2 cellular contexts compared by ENCODE assay signal in the genomic region with DNA sequence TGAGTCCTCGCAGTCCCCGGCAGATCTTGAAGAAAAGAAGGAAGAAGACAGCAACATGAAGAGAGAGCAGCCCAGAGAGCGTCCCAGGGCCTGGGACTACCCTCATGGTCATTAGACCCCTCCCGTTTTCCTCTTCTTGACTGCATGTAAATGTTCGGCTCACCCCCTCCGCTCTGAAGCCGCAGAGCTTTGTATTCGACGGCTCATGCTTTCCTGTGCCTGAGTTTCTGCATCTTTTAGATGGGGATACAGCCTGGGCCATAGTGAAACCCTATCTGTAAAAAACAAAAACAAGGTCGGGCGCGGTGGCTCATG.
TF ChIP-seq lines count a peak whose summit lies in the region.

No MANE protein-coding gene starts in this region.

TF ChIP-seq in GM23338, 12 proteins besides CTCF, POLR2A, EP300 and RAD21 (continued from another document):
- TF ChIP-seq, protein P1, sequence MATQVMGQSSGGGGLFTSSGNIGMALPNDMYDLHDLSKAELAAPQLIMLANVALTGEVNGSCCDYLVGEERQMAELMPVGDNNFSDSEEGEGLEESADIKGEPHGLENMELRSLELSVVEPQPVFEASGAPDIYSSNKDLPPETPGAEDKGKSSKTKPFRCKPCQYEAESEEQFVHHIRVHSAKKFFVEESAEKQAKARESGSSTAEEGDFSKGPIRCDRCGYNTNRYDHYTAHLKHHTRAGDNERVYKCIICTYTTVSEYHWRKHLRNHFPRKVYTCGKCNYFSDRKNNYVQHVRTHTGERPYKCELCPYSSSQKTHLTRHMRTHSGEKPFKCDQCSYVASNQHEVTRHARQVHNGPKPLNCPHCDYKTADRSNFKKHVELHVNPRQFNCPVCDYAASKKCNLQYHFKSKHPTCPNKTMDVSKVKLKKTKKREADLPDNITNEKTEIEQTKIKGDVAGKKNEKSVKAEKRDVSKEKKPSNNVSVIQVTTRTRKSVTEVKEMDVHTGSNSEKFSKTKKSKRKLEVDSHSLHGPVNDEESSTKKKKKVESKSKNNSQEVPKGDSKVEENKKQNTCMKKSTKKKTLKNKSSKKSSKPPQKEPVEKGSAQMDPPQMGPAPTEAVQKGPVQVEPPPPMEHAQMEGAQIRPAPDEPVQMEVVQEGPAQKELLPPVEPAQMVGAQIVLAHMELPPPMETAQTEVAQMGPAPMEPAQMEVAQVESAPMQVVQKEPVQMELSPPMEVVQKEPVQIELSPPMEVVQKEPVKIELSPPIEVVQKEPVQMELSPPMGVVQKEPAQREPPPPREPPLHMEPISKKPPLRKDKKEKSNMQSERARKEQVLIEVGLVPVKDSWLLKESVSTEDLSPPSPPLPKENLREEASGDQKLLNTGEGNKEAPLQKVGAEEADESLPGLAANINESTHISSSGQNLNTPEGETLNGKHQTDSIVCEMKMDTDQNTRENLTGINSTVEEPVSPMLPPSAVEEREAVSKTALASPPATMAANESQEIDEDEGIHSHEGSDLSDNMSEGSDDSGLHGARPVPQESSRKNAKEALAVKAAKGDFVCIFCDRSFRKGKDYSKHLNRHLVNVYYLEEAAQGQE (IDR thresholded peaks at IDR 0.05; ENCODE audit: unreplicated experiment) = no peak
- TF ChIP-seq JUNB (IDR thresholded peaks at IDR 0.05; ENCODE audit: unreplicated experiment) (no peak), ZNF114 (CRISPR knock-in tag; IDR thresholded peaks at IDR 0.05) (no peak), EZH2 (IDR thresholded peaks at IDR 0.05; ENCODE audit: low read depth, unreplicated experiment) (no peak), POLR2AphosphoS5 (IDR thresholded peaks at IDR 0.05; ENCODE audit: low read depth) (no peak), NANOG (IDR thresholded peaks at IDR 0.05; ENCODE audit: borderline replicate concordance) (no peak), STAT1 (IDR thresholded peaks at IDR 0.05; ENCODE audit: unreplicated experiment) (no peak)
- TF ChIP-seq, protein P2, sequence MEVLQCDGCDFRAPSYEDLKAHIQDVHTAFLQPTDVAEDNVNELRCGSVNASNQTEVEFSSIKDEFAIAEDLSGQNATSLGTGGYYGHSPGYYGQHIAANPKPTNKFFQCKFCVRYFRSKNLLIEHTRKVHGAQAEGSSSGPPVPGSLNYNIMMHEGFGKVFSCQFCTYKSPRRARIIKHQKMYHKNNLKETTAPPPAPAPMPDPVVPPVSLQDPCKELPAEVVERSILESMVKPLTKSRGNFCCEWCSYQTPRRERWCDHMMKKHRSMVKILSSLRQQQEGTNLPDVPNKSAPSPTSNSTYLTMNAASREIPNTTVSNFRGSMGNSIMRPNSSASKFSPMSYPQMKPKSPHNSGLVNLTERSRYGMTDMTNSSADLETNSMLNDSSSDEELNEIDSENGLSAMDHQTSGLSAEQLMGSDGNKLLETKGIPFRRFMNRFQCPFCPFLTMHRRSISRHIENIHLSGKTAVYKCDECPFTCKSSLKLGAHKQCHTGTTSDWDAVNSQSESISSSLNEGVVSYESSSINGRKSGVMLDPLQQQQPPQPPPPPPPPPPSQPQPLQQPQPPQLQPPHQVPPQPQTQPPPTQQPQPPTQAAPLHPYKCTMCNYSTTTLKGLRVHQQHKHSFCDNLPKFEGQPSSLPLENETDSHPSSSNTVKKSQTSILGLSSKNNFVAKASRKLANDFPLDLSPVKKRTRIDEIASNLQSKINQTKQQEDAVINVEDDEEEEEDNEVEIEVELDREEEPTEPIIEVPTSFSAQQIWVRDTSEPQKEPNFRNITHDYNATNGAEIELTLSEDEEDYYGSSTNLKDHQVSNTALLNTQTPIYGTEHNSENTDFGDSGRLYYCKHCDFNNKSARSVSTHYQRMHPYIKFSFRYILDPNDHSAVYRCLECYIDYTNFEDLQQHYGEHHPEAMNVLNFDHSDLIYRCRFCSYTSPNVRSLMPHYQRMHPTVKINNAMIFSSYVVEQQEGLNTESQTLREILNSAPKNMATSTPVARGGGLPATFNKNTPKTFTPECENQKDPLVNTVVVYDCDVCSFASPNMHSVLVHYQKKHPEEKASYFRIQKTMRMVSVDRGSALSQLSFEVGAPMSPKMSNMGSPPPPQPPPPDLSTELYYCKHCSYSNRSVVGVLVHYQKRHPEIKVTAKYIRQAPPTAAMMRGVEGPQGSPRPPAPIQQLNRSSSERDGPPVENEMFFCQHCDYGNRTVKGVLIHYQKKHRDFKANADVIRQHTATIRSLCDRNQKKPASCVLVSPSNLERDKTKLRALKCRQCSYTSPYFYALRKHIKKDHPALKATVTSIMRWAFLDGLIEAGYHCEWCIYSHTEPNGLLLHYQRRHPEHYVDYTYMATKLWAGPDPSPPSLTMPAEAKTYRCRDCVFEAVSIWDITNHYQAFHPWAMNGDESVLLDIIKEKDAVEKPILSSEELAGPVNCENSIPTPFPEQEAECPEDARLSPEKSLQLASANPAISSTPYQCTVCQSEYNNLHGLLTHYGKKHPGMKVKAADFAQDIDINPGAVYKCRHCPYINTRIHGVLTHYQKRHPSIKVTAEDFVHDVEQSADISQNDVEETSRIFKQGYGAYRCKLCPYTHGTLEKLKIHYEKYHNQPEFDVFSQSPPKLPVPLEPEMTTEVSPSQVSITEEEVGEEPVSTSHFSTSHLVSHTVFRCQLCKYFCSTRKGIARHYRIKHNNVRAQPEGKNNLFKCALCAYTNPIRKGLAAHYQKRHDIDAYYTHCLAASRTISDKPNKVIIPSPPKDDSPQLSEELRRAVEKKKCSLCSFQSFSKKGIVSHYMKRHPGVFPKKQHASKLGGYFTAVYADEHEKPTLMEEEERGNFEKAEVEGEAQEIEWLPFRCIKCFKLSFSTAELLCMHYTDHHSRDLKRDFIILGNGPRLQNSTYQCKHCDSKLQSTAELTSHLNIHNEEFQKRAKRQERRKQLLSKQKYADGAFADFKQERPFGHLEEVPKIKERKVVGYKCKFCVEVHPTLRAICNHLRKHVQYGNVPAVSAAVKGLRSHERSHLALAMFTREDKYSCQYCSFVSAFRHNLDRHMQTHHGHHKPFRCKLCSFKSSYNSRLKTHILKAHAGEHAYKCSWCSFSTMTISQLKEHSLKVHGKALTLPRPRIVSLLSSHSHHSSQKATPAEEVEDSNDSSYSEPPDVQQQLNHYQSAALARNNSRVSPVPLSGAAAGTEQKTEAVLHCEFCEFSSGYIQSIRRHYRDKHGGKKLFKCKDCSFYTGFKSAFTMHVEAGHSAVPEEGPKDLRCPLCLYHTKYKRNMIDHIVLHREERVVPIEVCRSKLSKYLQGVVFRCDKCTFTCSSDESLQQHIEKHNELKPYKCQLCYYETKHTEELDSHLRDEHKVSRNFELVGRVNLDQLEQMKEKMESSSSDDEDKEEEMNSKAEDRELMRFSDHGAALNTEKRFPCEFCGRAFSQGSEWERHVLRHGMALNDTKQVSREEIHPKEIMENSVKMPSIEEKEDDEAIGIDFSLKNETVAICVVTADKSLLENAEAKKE (CRISPR knock-in tag; IDR thresholded peaks at IDR 0.05) = no peak
- TF ChIP-seq, protein P3, sequence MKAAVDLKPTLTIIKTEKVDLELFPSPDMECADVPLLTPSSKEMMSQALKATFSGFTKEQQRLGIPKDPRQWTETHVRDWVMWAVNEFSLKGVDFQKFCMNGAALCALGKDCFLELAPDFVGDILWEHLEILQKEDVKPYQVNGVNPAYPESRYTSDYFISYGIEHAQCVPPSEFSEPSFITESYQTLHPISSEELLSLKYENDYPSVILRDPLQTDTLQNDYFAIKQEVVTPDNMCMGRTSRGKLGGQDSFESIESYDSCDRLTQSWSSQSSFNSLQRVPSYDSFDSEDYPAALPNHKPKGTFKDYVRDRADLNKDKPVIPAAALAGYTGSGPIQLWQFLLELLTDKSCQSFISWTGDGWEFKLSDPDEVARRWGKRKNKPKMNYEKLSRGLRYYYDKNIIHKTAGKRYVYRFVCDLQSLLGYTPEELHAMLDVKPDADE (IDR thresholded peaks at IDR 0.05) = no peak
TF ChIP-seq in GM23338: peak in this region for 0.

TF ChIP-seq in WTC11, 78 proteins besides CTCF, POLR2A, EP300 and RAD21:
- TF ChIP-seq, protein P4, sequence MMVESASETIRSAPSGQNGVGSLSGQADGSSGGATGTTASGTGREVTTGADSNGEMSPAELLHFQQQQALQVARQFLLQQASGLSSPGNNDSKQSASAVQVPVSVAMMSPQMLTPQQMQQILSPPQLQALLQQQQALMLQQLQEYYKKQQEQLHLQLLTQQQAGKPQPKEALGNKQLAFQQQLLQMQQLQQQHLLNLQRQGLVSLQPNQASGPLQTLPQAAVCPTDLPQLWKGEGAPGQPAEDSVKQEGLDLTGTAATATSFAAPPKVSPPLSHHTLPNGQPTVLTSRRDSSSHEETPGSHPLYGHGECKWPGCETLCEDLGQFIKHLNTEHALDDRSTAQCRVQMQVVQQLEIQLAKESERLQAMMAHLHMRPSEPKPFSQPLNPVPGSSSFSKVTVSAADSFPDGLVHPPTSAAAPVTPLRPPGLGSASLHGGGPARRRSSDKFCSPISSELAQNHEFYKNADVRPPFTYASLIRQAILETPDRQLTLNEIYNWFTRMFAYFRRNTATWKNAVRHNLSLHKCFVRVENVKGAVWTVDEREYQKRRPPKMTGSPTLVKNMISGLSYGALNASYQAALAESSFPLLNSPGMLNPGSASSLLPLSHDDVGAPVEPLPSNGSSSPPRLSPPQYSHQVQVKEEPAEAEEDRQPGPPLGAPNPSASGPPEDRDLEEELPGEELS (CRISPR knock-in tag; IDR thresholded peaks at IDR 0.05) = no peak
- TF ChIP-seq ZNF232 (CRISPR knock-in tag; IDR thresholded peaks at IDR 0.05) = no peak
- no peak for TF ChIP-seq ZNF219 (CRISPR knock-in tag; IDR thresholded peaks at IDR 0.05; ENCODE audit: borderline replicate concordance)
- no peak for TF ChIP-seq IRF2 (CRISPR knock-in tag; IDR thresholded peaks at IDR 0.05; ENCODE audit: borderline replicate concordance, low read depth)
